ENCODE assay signal across 23 cellular contexts in the genomic region with DNA sequence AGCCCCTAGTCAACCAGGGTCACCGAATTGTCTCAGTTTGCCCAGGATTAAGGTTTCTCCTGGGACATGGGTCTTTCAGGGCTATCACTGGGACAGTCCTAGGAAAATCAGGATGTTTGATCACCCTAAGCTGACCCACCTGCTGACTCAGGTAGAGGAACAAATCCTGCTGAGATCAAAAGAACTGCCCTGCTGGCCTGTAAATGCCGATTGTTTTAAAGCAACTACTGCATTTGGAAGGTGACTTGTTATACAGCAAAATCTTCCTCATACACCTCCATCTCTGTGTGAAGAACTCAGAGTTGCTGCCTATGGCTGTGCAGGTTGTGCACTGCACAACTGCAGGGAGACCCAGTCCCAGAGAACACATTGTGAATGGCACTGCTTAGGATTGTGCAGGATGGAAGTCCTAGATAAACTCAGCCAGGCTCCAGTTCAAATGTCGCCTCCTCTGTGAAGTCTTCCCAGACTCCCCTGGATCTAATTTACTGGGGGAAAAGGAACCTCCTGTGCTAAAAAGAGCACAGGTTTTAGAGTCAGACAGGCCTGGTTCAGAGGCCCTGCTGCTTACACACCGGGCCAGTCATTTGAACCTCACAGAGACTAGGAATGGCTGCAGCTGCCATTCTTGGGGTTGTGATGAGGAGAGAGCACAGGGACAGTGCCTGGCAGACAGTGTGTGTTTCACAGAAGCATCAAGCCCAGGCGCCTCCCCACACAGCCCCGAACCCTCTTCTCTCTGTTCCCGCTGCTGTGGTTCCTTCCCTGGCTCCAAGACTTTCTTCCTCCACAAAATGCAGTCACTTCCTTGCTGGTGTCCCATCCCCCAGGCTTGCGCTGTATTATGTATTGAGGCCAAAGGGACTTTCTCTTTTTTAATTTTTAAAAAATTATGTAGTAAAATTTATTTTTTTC. TPM values are rescaled to one million over a fixed set of nuclear protein-coding genes. Genes with fewer than 3 reads are reported as not detected.
DNase-seq lines count a peak whose midpoint lies in the region; ATAC-seq and TF ChIP-seq lines count a peak whose summit lies in the region.
"Had no signal": no experiment of that assay in that cellular context is flagged by ENCODE, and none has a peak within 500 bp of the region (broad histone marks: within the 10 kb centered on the region; RNA-seq: fewer than 3 reads in every experiment).

No MANE protein-coding gene starts in this region.

- no peak for TF ChIP-seq CTCF in adrenal gland (IDR thresholded peaks at IDR 0.05)
- no peak for TF ChIP-seq CTCF in mucosa of descending colon (IDR thresholded peaks at IDR 0.05)
- no peak for TF ChIP-seq CTCF in tibial artery (IDR thresholded peaks at IDR 0.05)
- TF ChIP-seq CTCF in sigmoid colon (IDR thresholded peaks at IDR 0.05): no peak

- H3K4me3 ChIP-seq in adrenal gland: no peak overlapping the region
- H3K4me3 ChIP-seq in mucosa of descending colon: no peak overlapping the region
- no peak overlapping the region for H3K4me3 ChIP-seq in tibial artery
- no peak overlapping the region for H3K4me3 ChIP-seq in sigmoid colon
- H3K4me3 ChIP-seq: upper lobe of left lung had no signal

- H3K36me3 ChIP-seq in adrenal gland (replicated peaks in 1 of 2) (no peaks in the 10 kb centered on the region), mucosa of descending colon (ENCODE audit: low read depth) (no peaks in the 10 kb centered on the region), tibial artery (no peaks in the 10 kb centered on the region), sigmoid colon (no peaks in the 10 kb centered on the region)
- H3K36me3 ChIP-seq: brain microvascular endothelial cell, upper lobe of left lung had no signal

- H3K27ac ChIP-seq in adrenal gland: no peak overlapping the region
- no peak overlapping the region for H3K27ac ChIP-seq in tibial artery
- no peak overlapping the region for H3K27ac ChIP-seq in sigmoid colon
- H3K27ac ChIP-seq: brain microvascular endothelial cell, KMS-11, parathyroid adenoma, upper lobe of left lung had no signal

- H3K27me3 ChIP-seq in adrenal gland (no peaks in the 10 kb centered on the region), tibial artery (no peaks in the 10 kb centered on the region), sigmoid colon (no peaks in the 10 kb centered on the region)
- H3K27me3 ChIP-seq: brain microvascular endothelial cell, upper lobe of left lung had no signal

- intact Hi-C loops in adrenal gland (cut with DNase I) (no loop called here), mucosa of descending colon (cut with DNase I, micrococcal nuclease) (no loop called here), tibial artery (cut with DNase I; ENCODE audit: low total_unique reads) (no loop called here), sigmoid colon (cut with DNase I) (no loop called here)

- DNase-seq in activated effector memory CD4-positive, alpha-beta T cell treated with anti-CD3 and anti-CD28 coated beads, Interleukin-2, amount 50 U/mL, for 16 hours: peak; percentile 41
- no peak for DNase-seq in activated effector memory CD4-positive, alpha-beta T cell treated with Interleukin-2 at 50 U/mL for 16 hours
- DNase-seq in adrenal gland: peak in 4 of 7 donors; percentile 0 to 30 (median 5)
- DNase-seq in mucosa of descending colon: peak in 2 of 3 donors; percentile 0 to 15
- DNase-seq in tibial artery: peak; percentile 5 to 6
- no peak for DNase-seq in sigmoid colon
- DNase-seq in stimulated activated CD4-positive, alpha-beta T cell treated with anti-CD3 and anti-CD28 coated beads, Interleukin-15, amount 100 ng/mL, for 24 hours: no peak
- DNase-seq: activated CD4-positive, alpha-beta T cell treated with anti-CD3 and anti-CD28 coated beads for 48 hours; activated gamma-delta T cell treated with Interleukin-2 at 50 U/mL for 16 hours; brain microvascular endothelial cell; CD8-positive, alpha-beta memory T cell; effector CD4-positive, alpha-beta T cell; left colon; MV-4-11; NCI-H187 treated with DMSO at 0.1 percent for 48 hours; NCI-H2227 treated with DMSO at 0.1 percent for 48 hours; right cardiac atrium; T-helper 2 cell; upper lobe of left lung had no signal

- H3K9me3 ChIP-seq in adrenal gland (replicated peaks in 1 of 3) (peaks cover 0 to 1% (median 0%) of the 10 kb centered on the region in 3 donors), mucosa of descending colon (no peaks in the 10 kb centered on the region), tibial artery (peaks cover 0 to 8% (median 0%) of the 10 kb centered on the region in 3 donors), sigmoid colon (peaks cover 0 to 2% (median 0%) of the 10 kb centered on the region in 4 donors)

- H3K4me1 ChIP-seq in adrenal gland (replicated peaks in 1 of 2) (no peaks in the 10 kb centered on the region), mucosa of descending colon (ENCODE audit: low read depth) (no peaks in the 10 kb centered on the region), tibial artery (no peaks in the 10 kb centered on the region), sigmoid colon (no peaks in the 10 kb centered on the region)
- H3K4me1 ChIP-seq: parathyroid adenoma, upper lobe of left lung had no signal

- TF ChIP-seq POLR2A in adrenal gland (IDR thresholded peaks at IDR 0.05) (no peak), sigmoid colon (IDR thresholded peaks at IDR 0.05) (no peak)

- no peak for TF ChIP-seq EP300 in sigmoid colon (IDR thresholded peaks at IDR 0.05)

- ATAC-seq in mucosa of descending colon: peak; percentile 9
- no peak for ATAC-seq in GM21737 (IDR thresholded peaks at IDR 0.05; ENCODE audit: unreplicated experiment)
- ATAC-seq: right cardiac atrium, SK-N-SH treated with all-trans-retinoic acid at 6 μM for 48 hours had no signal

- 87 to 89% (median 88%) methylated on average over 8 of the region's 8 CpGs for WGBS in adrenal gland, 4 donors
- 89 to 90% methylated on average over 8 of the region's 8 CpGs for WGBS in sigmoid colon, 2 donors

RNA-seq across cellular contexts. Expression of a gene that starts 23.2 kb away (rescaled TPM):
- 1 to 10 TPM in 7 of 8 donors, under 1 TPM in 1; 0.66 to 7.0 (median 2.7) TPM for total RNA-seq in adrenal gland
- polyA plus RNA-seq in adrenal gland: 1 to 10 TPM in 1 of 3 donors, under 1 TPM in 2; 0.64 to 7.6 (median 0.72) TPM
- 1 to 10 TPM; 1.3 to 6.5 (median 1.4) TPM for total RNA-seq in mucosa of descending colon
- 1 to 10 TPM; 1.1 to 1.7 (median 1.2) TPM for total RNA-seq in sigmoid colon
- 1 to 10 TPM in 2 of 3 donors, under 1 TPM in 1; 0.69 to 7.8 (median 3.0) TPM for polyA plus RNA-seq in sigmoid colon

Comparison
In these comparisons a context has a peak if more than half of its experiments do, and no peak if none do; other contexts are left out.
1. DNase-seq: peak in activated effector memory CD4-positive, alpha-beta T cell treated with anti-CD3 and anti-CD28 coated beads, Interleukin-2, amount 50 U/mL, for 16 hours (single experiment), adrenal gland (4 of 7), mucosa of descending colon (2 of 3) and tibial artery (2 of 2); none in activated effector memory CD4-positive, alpha-beta T cell treated with Interleukin-2 at 50 U/mL for 16 hours (single experiment), sigmoid colon (single experiment) and stimulated activated CD4-positive, alpha-beta T cell treated with anti-CD3 and anti-CD28 coated beads, Interleukin-15, amount 100 ng/mL, for 24 hours (single experiment).